ENCODE assay signal across 1 cellular context in the genomic region with DNA sequence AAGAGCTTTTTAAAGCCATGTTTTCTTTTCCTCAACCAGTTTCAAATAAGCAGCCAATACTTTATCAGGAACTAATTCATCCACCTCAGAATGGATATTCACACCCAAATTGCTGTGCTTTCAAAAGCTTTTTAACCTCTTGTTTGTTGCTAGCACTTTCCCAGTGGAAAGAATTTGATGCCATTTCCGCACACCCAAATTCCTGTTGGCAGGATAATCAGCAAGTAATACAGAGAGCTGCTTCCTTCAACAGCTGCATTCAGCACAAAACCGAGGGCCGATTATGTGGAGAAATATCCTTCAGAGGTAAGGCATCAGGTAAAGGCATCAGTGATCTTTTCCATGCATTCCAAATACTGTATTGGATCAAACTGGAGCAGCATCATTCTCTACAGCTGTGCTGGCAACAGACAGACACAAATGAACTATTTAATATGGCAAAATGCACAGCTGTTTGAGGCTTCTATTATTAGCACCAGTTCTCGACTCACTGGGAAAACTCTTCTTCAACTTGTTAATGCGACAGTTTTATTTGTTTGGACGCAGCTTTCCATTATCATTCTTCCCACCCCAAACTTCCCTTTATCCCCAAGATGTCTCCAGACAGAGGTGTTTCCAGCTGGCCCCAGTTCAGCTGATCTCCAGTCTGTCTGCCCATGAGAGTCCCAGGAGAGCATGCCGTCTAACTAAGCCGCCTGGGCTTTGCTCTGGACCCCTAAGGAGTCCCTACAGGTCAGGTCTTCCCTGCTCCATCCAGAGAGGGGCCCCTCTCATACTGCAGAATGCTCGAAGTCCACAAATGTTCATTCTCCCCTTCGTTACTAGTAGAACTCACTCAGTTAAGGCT.
TF ChIP-seq lines count a peak whose summit lies in the region.

No MANE protein-coding gene starts in this region.

TF ChIP-seq in HepG2, 621 proteins besides CTCF, POLR2A, EP300 and RAD21:
- TF ChIP-seq, protein P1, sequence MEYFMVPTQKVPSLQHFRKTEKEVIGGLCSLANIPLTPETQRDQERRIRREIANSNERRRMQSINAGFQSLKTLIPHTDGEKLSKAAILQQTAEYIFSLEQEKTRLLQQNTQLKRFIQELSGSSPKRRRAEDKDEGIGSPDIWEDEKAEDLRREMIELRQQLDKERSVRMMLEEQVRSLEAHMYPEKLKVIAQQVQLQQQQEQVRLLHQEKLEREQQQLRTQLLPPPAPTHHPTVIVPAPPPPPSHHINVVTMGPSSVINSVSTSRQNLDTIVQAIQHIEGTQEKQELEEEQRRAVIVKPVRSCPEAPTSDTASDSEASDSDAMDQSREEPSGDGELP (IDR thresholded peaks at IDR 0.05; ENCODE audit: borderline replicate concordance, low read depth) = no peak
- TF ChIP-seq HOXA5 (CRISPR knock-in tag; IDR thresholded peaks at IDR 0.05) (no peak), HHEX (CRISPR knock-in tag; IDR thresholded peaks at IDR 0.05) (no peak), ZNF432 (CRISPR knock-in tag; IDR thresholded peaks at IDR 0.05; ENCODE audit: borderline replicate concordance) (no peak)
- TF ChIP-seq, protein P2, sequence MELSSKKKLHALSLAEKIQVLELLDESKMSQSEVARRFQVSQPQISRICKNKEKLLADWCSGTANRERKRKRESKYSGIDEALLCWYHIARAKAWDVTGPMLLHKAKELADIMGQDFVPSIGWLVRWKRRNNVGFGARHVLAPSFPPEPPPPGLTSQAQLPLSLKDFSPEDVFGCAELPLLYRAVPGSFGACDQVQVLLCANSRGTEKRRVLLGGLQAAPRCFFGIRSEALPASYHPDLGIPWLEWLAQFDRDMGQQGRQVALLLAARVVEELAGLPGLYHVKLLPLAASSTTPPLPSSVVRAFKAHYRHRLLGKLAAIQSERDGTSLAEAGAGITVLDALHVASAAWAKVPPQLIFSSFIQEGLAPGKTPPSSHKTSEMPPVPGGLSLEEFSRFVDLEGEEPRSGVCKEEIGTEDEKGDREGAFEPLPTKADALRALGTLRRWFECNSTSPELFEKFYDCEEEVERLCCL (CRISPR knock-in tag; IDR thresholded peaks at IDR 0.05; ENCODE audit: borderline replicate concordance) = no peak
